10 cellular contexts compared by ENCODE assay signal in the genomic region with DNA sequence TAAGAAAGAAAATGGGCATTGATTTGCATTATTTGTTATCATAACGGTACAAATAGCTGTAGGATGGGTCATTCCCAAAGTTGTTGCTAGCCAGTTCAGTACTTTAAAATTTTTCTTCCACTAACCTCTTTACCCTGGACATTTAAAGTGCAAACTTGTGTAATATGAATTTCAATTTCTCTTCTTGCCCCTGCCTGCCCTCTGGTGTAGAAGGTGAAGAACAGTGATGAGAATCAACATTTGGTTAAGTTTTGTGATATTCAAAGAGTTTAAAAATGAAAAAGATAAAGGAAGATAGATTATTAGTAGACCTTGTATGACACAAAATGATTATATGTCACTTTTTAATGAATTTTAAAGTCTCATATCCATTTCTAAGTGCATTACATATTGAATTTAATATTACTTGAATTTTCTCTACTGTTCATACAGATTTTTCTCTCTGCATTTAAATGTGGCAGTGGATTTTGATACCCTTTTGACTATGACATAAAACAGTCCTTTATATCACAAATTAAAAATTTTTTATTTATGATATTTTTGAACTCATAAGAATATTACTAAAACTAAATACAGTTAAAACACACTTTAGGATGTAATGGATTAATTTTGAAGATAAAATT.
DNase-seq lines count a peak whose midpoint lies in the region; ATAC-seq, FAIRE-seq and TF ChIP-seq lines count a peak whose summit lies in the region.
"Had no signal": no experiment of that assay in that cellular context is flagged by ENCODE, and none has a peak within 500 bp of the region (broad histone marks: within the 10 kb centered on the region; RNA-seq: fewer than 3 reads in every experiment).

No MANE protein-coding gene starts in this region.

- TF ChIP-seq CTCF in fibroblast of the aortic adventitia (IDR thresholded peaks at IDR 0.05; ENCODE audit: insufficient read depth, low read length) (peak; percentile 79), tibial nerve (IDR thresholded peaks at IDR 0.05) (peak; percentile 9 to 74 (median 54))

- no peak overlapping the region for H3K27ac ChIP-seq in tibial nerve

- no peaks in the 10 kb centered on the region for H3K9me3 Mint-ChIP-seq in activated CD4-positive, alpha-beta T cell treated with anti-CD3 and anti-CD28 coated beads for 36 hours (ENCODE audit: low read depth)
- H3K9me3 Mint-ChIP-seq: activated B cell treated with CpG ODN at 0.5 μM for 24 hours; naive thymus-derived CD4-positive, alpha-beta T cell had no signal

- H3K9me3 ChIP-seq in tibial nerve, result peaks cover 0 to 4% (median 0%) of the 10 kb centered on the region in 4 donors

- TF ChIP-seq POLR2A in tibial nerve (IDR thresholded peaks at IDR 0.05), result no peak

- intact Hi-C loops in activated CD4-positive, alpha-beta T cell treated with anti-CD3 and anti-CD28 coated beads for 36 hours (cut with DNase I, micrococcal nuclease), result loop anchor here (1.0 to 10.0 kb wide), 2 partner anchors 471 to 474 kb away; no protein-coding TSS in a partner anchor

- peak; percentile 7 for DNase-seq in activated CD4-positive, alpha-beta T cell treated with anti-CD3 and anti-CD28 coated beads for 36 hours
- no peak for DNase-seq in activated CD4-positive, alpha-beta T cell treated with anti-CD3 and anti-CD28 coated beads, Interleukin-2, amount 50 U/mL, for 48 hours
- DNase-seq in RCC 7860 (ENCODE audit: low spot score) (peak; percentile 45), fibroblast of the aortic adventitia (ENCODE audit: low read depth) (peak; percentile 72), tibial nerve (ENCODE audit: low spot score in 2 of 2) (no peak), HuH-7.5 (ENCODE audit: low spot score) (no peak), GM19239 (ENCODE audit: insufficient read length, low spot score) (no peak)
- no peak for DNase-seq in stimulated activated naive CD4-positive, alpha-beta T cell treated with Interleukin-2 at 50 U/mL for 16 hours (lab: John Stamatoyannopoulos, UW)
- DNase-seq: activated B cell treated with CpG ODN at 0.5 μM for 24 hours had no signal

- no peak overlapping the region for H3K4me3 Mint-ChIP-seq in activated CD4-positive, alpha-beta T cell treated with anti-CD3 and anti-CD28 coated beads for 36 hours
- H3K4me3 Mint-ChIP-seq: activated B cell treated with CpG ODN at 0.5 μM for 24 hours; naive thymus-derived CD4-positive, alpha-beta T cell had no signal

- POLR2A ChIA-PET in activated CD4-positive, alpha-beta T cell treated with anti-CD3 and anti-CD28 coated beads for 36 hours (lab: Charles Lee), result no interaction called here

- no peak overlapping the region for H3K4me3 ChIP-seq in fibroblast of the aortic adventitia (ENCODE audit: low read depth, low read length)
- no peak overlapping the region for H3K4me3 ChIP-seq in tibial nerve

- H3K36me3 ChIP-seq in tibial nerve, result no peaks in the 10 kb centered on the region

- H3K4me1 ChIP-seq in tibial nerve, result peaks cover 0 to 38% (median 3%) of the 10 kb centered on the region in 4 donors

- no peaks in the 10 kb centered on the region for H3K27me3 ChIP-seq in tibial nerve

- WGBS in tibial nerve, 2 donors, result 17 to 21% methylated on average over 1 of the region's 1 CpG

- H3K27ac Mint-ChIP-seq in activated CD4-positive, alpha-beta T cell treated with anti-CD3 and anti-CD28 coated beads for 36 hours, result no peak overlapping the region
- H3K27ac Mint-ChIP-seq: activated B cell treated with CpG ODN at 0.5 μM for 24 hours; naive thymus-derived CD4-positive, alpha-beta T cell had no signal

- no peak for ATAC-seq in activated CD4-positive, alpha-beta T cell treated with anti-CD3 and anti-CD28 coated beads for 36 hours
- ATAC-seq: naive thymus-derived CD4-positive, alpha-beta T cell had no signal

- TF ChIP-seq EP300 in tibial nerve (IDR thresholded peaks at IDR 0.05), result no peak

- H3K4me1 Mint-ChIP-seq in activated CD4-positive, alpha-beta T cell treated with anti-CD3 and anti-CD28 coated beads for 36 hours, result peaks cover 9% of the 10 kb centered on the region
- H3K4me1 Mint-ChIP-seq: activated B cell treated with CpG ODN at 0.5 μM for 24 hours had no signal

- H3K36me3 Mint-ChIP-seq in activated CD4-positive, alpha-beta T cell treated with anti-CD3 and anti-CD28 coated beads for 36 hours (ENCODE audit: low read depth), result no peaks in the 10 kb centered on the region
- H3K36me3 Mint-ChIP-seq: naive thymus-derived CD4-positive, alpha-beta T cell had no signal

- peak; percentile 75 for FAIRE-seq in RCC 7860 (lab: Jason Lieb, UNC)
- no peak for FAIRE-seq in GM19239 (lab: Jason Lieb, UNC)

- CTCF ChIA-PET in activated CD4-positive, alpha-beta T cell treated with anti-CD3 and anti-CD28 coated beads for 36 hours (lab: Charles Lee), result interaction anchor here (2.0 kb wide), 1 partner anchor 475 kb away, joined by 7 read pairs; no protein-coding TSS in a partner anchor

- H3K27me3 Mint-ChIP-seq in activated CD4-positive, alpha-beta T cell treated with anti-CD3 and anti-CD28 coated beads for 36 hours, result no peaks in the 10 kb centered on the region
- H3K27me3 Mint-ChIP-seq: activated B cell treated with CpG ODN at 0.5 μM for 24 hours had no signal

Comparison
In these comparisons a context has a peak if more than half of its experiments do, and no peak if none do; other contexts are left out.
1. DNase-seq: peak in activated CD4-positive, alpha-beta T cell treated with anti-CD3 and anti-CD28 coated beads for 36 hours (single experiment), RCC 7860 (single experiment) and fibroblast of the aortic adventitia (single experiment); none in activated CD4-positive, alpha-beta T cell treated with anti-CD3 and anti-CD28 coated beads, Interleukin-2, amount 50 U/mL, for 48 hours (0 of 2), tibial nerve (0 of 2), HuH-7.5 (single experiment), stimulated activated naive CD4-positive, alpha-beta T cell treated with Interleukin-2 at 50 U/mL for 16 hours (single experiment) and GM19239 (single experiment).